In genomic region chr13:27920677-27921420, GRCh38 we compare ENCODE assay signal across 9 cellular contexts. TPM values are rescaled to one million over a fixed set of nuclear protein-coding genes. Genes with fewer than 3 reads are reported as not detected.
A peak's percentile ranks its signal among the peaks of the same experiment; 100 is the strongest.
DNase-seq lines count a peak whose midpoint lies in the region; ATAC-seq and TF ChIP-seq lines count a peak whose summit lies in the region.
"Had no signal": no experiment of that assay in that cellular context is flagged by ENCODE, and none has a peak within 500 bp of the region (broad histone marks: within the 10 kb centered on the region; RNA-seq: fewer than 3 reads in every experiment).

No MANE protein-coding gene starts in this region.

- H3K4me2 ChIP-seq in neural cell (ENCODE audit: low read length): no peak overlapping the region

- peak overlapping the region; percentile 99 for H3K9ac ChIP-seq in duodenal mucosa (ENCODE audit: low read depth in 1 of 2, low read length in 2 of 2)
- no peak overlapping the region for H3K9ac ChIP-seq in neural cell (ENCODE audit: low read length)

- H3K9me3 ChIP-seq in duodenal mucosa (ENCODE audit: control insufficient read depth in 1 of 2, low read length in 2 of 2): no peaks in the 10 kb centered on the region
- no peaks in the 10 kb centered on the region for H3K9me3 ChIP-seq in neural cell (ENCODE audit: low read length)

- H3K27me3 ChIP-seq in duodenal mucosa (ENCODE audit: control insufficient read depth in 1 of 2, insufficient read depth in 2 of 2, low read length in 2 of 2) (peaks cover 35 to 41% of the 10 kb centered on the region in 2 donors), neural cell (ENCODE audit: insufficient read depth, low read depth, low read length) (peaks cover 100% of the 10 kb centered on the region)

- no peak overlapping the region for H2AFZ ChIP-seq in neural cell (ENCODE audit: low read depth, low read length)

- H3K79me2 ChIP-seq in neural cell (replicated peaks; ENCODE audit: insufficient read depth, low read length): no peaks in the 10 kb centered on the region

- H3K9me2 ChIP-seq in neural cell (ENCODE audit: insufficient read depth, low read length): no peaks in the 10 kb centered on the region

- no peak for TF ChIP-seq EP300 in neural cell (conservative IDR thresholded peaks at IDR 0.05; ENCODE audit: poor library complexity, severe bottlenecking)

- H3K4me3 ChIP-seq in duodenal mucosa (ENCODE audit: low read depth in 1 of 2, low read length in 2 of 2): peak overlapping the region; percentile 87 to 98
- H3K4me3 ChIP-seq in neural cell (ENCODE audit: low read length): peak overlapping the region; percentile 31

- H4K20me1 ChIP-seq in neural cell (ENCODE audit: insufficient read depth): no peaks in the 10 kb centered on the region

- ATAC-seq in GM19035 (IDR thresholded peaks at IDR 0.05; ENCODE audit: unreplicated experiment): no peak

- H3F3A ChIP-seq in neural cell (ENCODE audit: insufficient read depth, low read length, poor library complexity, severe bottlenecking): no peaks in the 10 kb centered on the region

- H3K36me3 ChIP-seq in duodenal mucosa (ENCODE audit: control insufficient read depth in 1 of 2, insufficient read depth in 2 of 2, low read length in 2 of 2) (peaks cover 0 to 20% of the 10 kb centered on the region in 2 donors), neural cell (ENCODE audit: insufficient read depth, low read length) (no peaks in the 10 kb centered on the region)

- peaks cover 7 to 15% of the 10 kb centered on the region in 2 donors for H3K4me1 ChIP-seq in duodenal mucosa (ENCODE audit: control insufficient read depth in 1 of 2, insufficient read depth in 2 of 2, low read length in 2 of 2)

- no peak for TF ChIP-seq CTCF in neural cell (IDR thresholded peaks at IDR 0.05; ENCODE audit: poor library complexity, severe bottlenecking)

- DNase-seq in EL (peak; percentile 39), NCI-H526 (lab: John Stamatoyannopoulos, UW) (peak; percentile 72 to 85), GDM1 (lab: John Stamatoyannopoulos, UW) (no peak), mesenteric fat pad (ENCODE audit: low spot score) (no peak)
- no peak for DNase-seq in stimulated activated CD4-positive, alpha-beta T cell treated with anti-CD3 and anti-CD28 coated beads, Interleukin-4, amount 100 ng/mL, for 4 hours

- H3K27ac ChIP-seq in duodenal mucosa (ENCODE audit: low read depth, low read length) (peak overlapping the region; percentile 80), neural cell (ENCODE audit: low read length) (no peak overlapping the region)

- TF ChIP-seq RAD21 in neural cell (conservative IDR thresholded peaks at IDR 0.05): no peak

TF ChIP-seq in neural cell, 6 proteins besides CTCF, POLR2A, EP300 and RAD21:
- TF ChIP-seq REST (IDR thresholded peaks at IDR 0.05; ENCODE audit: borderline replicate concordance): no peak
- TF ChIP-seq EZH2 (IDR thresholded peaks at IDR 0.05; ENCODE audit: borderline replicate concordance, insufficient read depth, low read length, poor library complexity, severe bottlenecking): peak; percentile 92

RNA-seq across cellular contexts. Expression of gene PDX1, which starts 1.0 kb away (rescaled TPM):
- polyA plus RNA-seq in neural cell: not detected in 2 replicates
- not detected in 2 replicates for polyA minus RNA-seq in neural cell
- total RNA-seq in mesenteric fat pad: not detected
- total RNA-seq: mononuclear cell had no signal

RNA-seq across cellular contexts. Expression of gene CDX2, which starts 48.3 kb away (rescaled TPM):
- polyA plus RNA-seq in neural cell: not detected in 2 replicates
- not detected in 2 replicates for polyA minus RNA-seq in neural cell
- 0.45 TPM for total RNA-seq in mesenteric fat pad
- total RNA-seq: mononuclear cell had no signal

Comparison
In these comparisons a context has a peak if more than half of its experiments do, and no peak if none do; other contexts are left out.
1. DNase-seq: peak in EL (single experiment) and NCI-H526 (2 of 2); none in GDM1 (single experiment), stimulated activated CD4-positive, alpha-beta T cell treated with anti-CD3 and anti-CD28 coated beads, Interleukin-4, amount 100 ng/mL, for 4 hours (0 of 2) and mesenteric fat pad (single experiment).